Comparison of ENCODE assay signal across 1 cellular context in the genomic region with DNA sequence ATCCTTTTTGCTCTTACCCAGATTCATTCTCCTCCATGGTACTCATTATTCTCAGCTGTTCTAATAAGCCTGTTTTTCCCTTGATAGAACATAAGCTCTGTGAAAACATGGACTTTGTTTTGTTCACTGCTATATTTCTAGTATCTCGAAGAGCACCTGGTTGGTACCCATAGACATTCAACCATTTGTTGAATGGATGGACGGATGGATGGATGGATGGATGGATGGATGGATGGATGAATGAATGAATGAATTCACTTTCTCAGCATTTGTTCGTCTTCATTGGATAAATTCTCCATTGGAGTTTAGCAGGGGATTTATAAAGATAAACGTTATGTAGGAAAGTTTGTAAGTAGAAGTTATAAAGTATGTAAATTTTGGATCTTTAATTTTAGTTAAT.
TF ChIP-seq lines count a peak whose summit lies in the region.

No MANE protein-coding gene starts in this region.

TF ChIP-seq in GM23338, 12 proteins besides CTCF, POLR2A, EP300 and RAD21 (continued from another document):
- TF ChIP-seq ETS1 (IDR thresholded peaks at IDR 0.05) (no peak), POLR2AphosphoS5 (IDR thresholded peaks at IDR 0.05; ENCODE audit: low read depth) (no peak), EZH2 (IDR thresholded peaks at IDR 0.05; ENCODE audit: low read depth, unreplicated experiment) (no peak), ZNF114 (CRISPR knock-in tag; IDR thresholded peaks at IDR 0.05) (no peak), JUNB (IDR thresholded peaks at IDR 0.05; ENCODE audit: unreplicated experiment) (no peak), STAT1 (IDR thresholded peaks at IDR 0.05; ENCODE audit: unreplicated experiment) (no peak), EZH2phosphoT487 (IDR thresholded peaks at IDR 0.05; ENCODE audit: unreplicated experiment) (no peak), ZNF462 (CRISPR knock-in tag; IDR thresholded peaks at IDR 0.05) (no peak), NANOG (IDR thresholded peaks at IDR 0.05; ENCODE audit: borderline replicate concordance) (no peak), ZNF331 (CRISPR knock-in tag; IDR thresholded peaks at IDR 0.05; ENCODE audit: low read depth) (no peak)
